ENCODE assay signal across 13 cellular contexts in genomic region chr15:75695634-75696302, GRCh38. TPM values are rescaled to one million over a fixed set of nuclear protein-coding genes. Genes with fewer than 3 reads are reported as not detected.
DNase-seq lines count a peak whose midpoint lies in the region; ATAC-seq and TF ChIP-seq lines count a peak whose summit lies in the region.
"Had no signal": no experiment of that assay in that cellular context is flagged by ENCODE, and none has a peak within 500 bp of the region (broad histone marks: within the 10 kb centered on the region; RNA-seq: fewer than 3 reads in every experiment).

No MANE protein-coding gene starts in this region.

- peak; percentile 53 for DNase-seq in H7
- DNase-seq in RWPE1 (ENCODE audit: low spot score): no peak
- DNase-seq in foreskin keratinocyte: peak in 1 of 2 donors; percentile 15
- DNase-seq in suprapubic skin (ENCODE audit: low spot score in 2 of 2): no peak
- no peak for DNase-seq in activated T-cell treated with anti-CD3 and anti-CD28 coated beads, Interleukin-2, amount 50 U/mL, for 72 hours
- DNase-seq in NCI-H1092 (lab: John Stamatoyannopoulos, UW): no peak
- DNase-seq in OCI-M2 (lab: John Stamatoyannopoulos, UW; ENCODE audit: unreplicated experiment): no peak
- DNase-seq: activated effector memory CD4-positive, alpha-beta T cell treated with anti-CD3 and anti-CD28 coated beads, Interleukin-2, amount 50 U/mL, for 16 hours; DMS79; endodermal cell; NCI-H187; stimulated activated CD4-positive, alpha-beta T cell treated with anti-CD3 and anti-CD28 coated beads, Interleukin-4, amount 100 ng/mL, for 4 hours had no signal

- no peak for TF ChIP-seq POLR2A in suprapubic skin (IDR thresholded peaks at IDR 0.05)

- WGBS in suprapubic skin: 69% methylated on average over 7 of the region's 7 CpGs

- H3K4me1 ChIP-seq in foreskin keratinocyte (peaks cover 31% of the 10 kb centered on the region), suprapubic skin (peaks cover 74% of the 10 kb centered on the region)

- H3K9me3 ChIP-seq in suprapubic skin: no peaks in the 10 kb centered on the region
- H3K9me3 ChIP-seq: HAP-1 had no signal

- CTCF ChIA-PET in RWPE1 (lab: Yijun Ruan, JAX): no interaction called here

- H3K9me3 Mint-ChIP-seq in activated T-cell treated with anti-CD3 and anti-CD28 coated beads, Interleukin-2, amount 50 U/mL, for 72 hours: no peaks in the 10 kb centered on the region
- H3K9me3 Mint-ChIP-seq: endodermal cell had no signal

- TF ChIP-seq EP300 in suprapubic skin (IDR thresholded peaks at IDR 0.05): no peak

- no peaks in the 10 kb centered on the region for H3K27me3 ChIP-seq in H7 (ENCODE audit: control insufficient read depth, insufficient read depth, low read length)
- no peaks in the 10 kb centered on the region for H3K27me3 ChIP-seq in foreskin keratinocyte
- no peaks in the 10 kb centered on the region for H3K27me3 ChIP-seq in suprapubic skin

- H3K27me3 Mint-ChIP-seq in activated T-cell treated with anti-CD3 and anti-CD28 coated beads, Interleukin-2, amount 50 U/mL, for 72 hours (ENCODE audit: low read depth): peaks cover 18% of the 10 kb centered on the region

- H3K36me3 ChIP-seq in H7 (replicated peaks; ENCODE audit: control insufficient read depth, insufficient read depth, low read length) (no peaks in the 10 kb centered on the region), suprapubic skin (no peaks in the 10 kb centered on the region)
- H3K36me3 ChIP-seq: HAP-1 had no signal

- ATAC-seq in foreskin keratinocyte: no peak
- no peak for ATAC-seq in activated T-cell treated with anti-CD3 and anti-CD28 coated beads, Interleukin-2, amount 50 U/mL, for 72 hours (replicated peaks in 1 of 2)

- peaks cover 13% of the 10 kb centered on the region for H3K4me1 Mint-ChIP-seq in activated T-cell treated with anti-CD3 and anti-CD28 coated beads, Interleukin-2, amount 50 U/mL, for 72 hours (ENCODE audit: low read depth)

- H3K36me3 Mint-ChIP-seq in activated T-cell treated with anti-CD3 and anti-CD28 coated beads, Interleukin-2, amount 50 U/mL, for 72 hours (ENCODE audit: insufficient read depth in 2 of 2): no peaks in the 10 kb centered on the region

- POLR2A ChIA-PET in RWPE1 (lab: Yijun Ruan, JAX; ENCODE audit: low non-redundant PET): no interaction called here

- TF ChIP-seq CTCF in RWPE1 (conservative IDR thresholded peaks at IDR 0.05; ENCODE audit: low read depth): no peak
- TF ChIP-seq CTCF in foreskin keratinocyte (conservative IDR thresholded peaks at IDR 0.05): no peak
- no peak for TF ChIP-seq CTCF in suprapubic skin (IDR thresholded peaks at IDR 0.05)

- H3K27ac Mint-ChIP-seq in activated T-cell treated with anti-CD3 and anti-CD28 coated beads, Interleukin-2, amount 50 U/mL, for 72 hours: no peak overlapping the region
- H3K27ac Mint-ChIP-seq: endodermal cell had no signal

- no peak overlapping the region for H3K4me3 ChIP-seq in H7 (ENCODE audit: insufficient read depth, low read depth, low read length)
- H3K4me3 ChIP-seq in suprapubic skin: no peak overlapping the region
- H3K4me3 ChIP-seq: HAP-1 had no signal

- H3K4me3 Mint-ChIP-seq in activated T-cell treated with anti-CD3 and anti-CD28 coated beads, Interleukin-2, amount 50 U/mL, for 72 hours: no peak overlapping the region
- H3K4me3 Mint-ChIP-seq: endodermal cell had no signal

- H3K27ac ChIP-seq in RWPE1 (peak overlapping the region; percentile 95), foreskin keratinocyte (peak overlapping the region; percentile 74), suprapubic skin (peak overlapping the region; percentile 66)

RNA-seq across cellular contexts. Expression of gene CSPG4, which starts 16.9 kb away (rescaled TPM):
- 4.3 and 5.0 TPM in 2 replicates for total RNA-seq in H7 (2014; rRNA removed; shearing (Covaris generic))
- total RNA-seq in foreskin keratinocyte (6.0 and 13.3 TPM in 2 replicates), suprapubic skin (10 to 100 TPM; 12.8 to 19.7 (median 14.0) TPM)
- 2.7 and 5.1 TPM in 2 replicates for polyA plus RNA-seq in foreskin keratinocyte
- total RNA-seq in activated T-cell treated with anti-CD3 and anti-CD28 coated beads, Interleukin-2, amount 50 U/mL, for 72 hours: not detected

RNA-seq across cellular contexts. Expression of gene SNX33, which starts 48.1 kb away (rescaled TPM):
- total RNA-seq in H7 (2014; rRNA removed; shearing (Covaris generic)): 13.3 and 14.3 TPM in 2 replicates
- 26.7 and 28.9 TPM in 2 replicates for total RNA-seq in foreskin keratinocyte
- polyA plus RNA-seq in foreskin keratinocyte: 26.2 and 28.3 TPM in 2 replicates
- 10 to 100 TPM; 32.1 to 59.7 (median 49.5) TPM for total RNA-seq in suprapubic skin
- total RNA-seq in activated T-cell treated with anti-CD3 and anti-CD28 coated beads, Interleukin-2, amount 50 U/mL, for 72 hours: 1 to 10 TPM; 1.5 to 3.1 TPM

RNA-seq across cellular contexts. Expression of gene IMP3, which starts 55.7 kb away (rescaled TPM):
- total RNA-seq in H7 (2014; rRNA removed; shearing (Covaris generic)): 132 and 168 TPM in 2 replicates
- total RNA-seq in foreskin keratinocyte (91.3 and 101 TPM in 2 replicates), suprapubic skin (100 to 1,000 TPM; 139 to 273 (median 180) TPM)
- 105 and 115 TPM in 2 replicates for polyA plus RNA-seq in foreskin keratinocyte
- 10 to 100 TPM; 57.5 to 61.0 TPM for total RNA-seq in activated T-cell treated with anti-CD3 and anti-CD28 coated beads, Interleukin-2, amount 50 U/mL, for 72 hours
